In the genomic region with DNA sequence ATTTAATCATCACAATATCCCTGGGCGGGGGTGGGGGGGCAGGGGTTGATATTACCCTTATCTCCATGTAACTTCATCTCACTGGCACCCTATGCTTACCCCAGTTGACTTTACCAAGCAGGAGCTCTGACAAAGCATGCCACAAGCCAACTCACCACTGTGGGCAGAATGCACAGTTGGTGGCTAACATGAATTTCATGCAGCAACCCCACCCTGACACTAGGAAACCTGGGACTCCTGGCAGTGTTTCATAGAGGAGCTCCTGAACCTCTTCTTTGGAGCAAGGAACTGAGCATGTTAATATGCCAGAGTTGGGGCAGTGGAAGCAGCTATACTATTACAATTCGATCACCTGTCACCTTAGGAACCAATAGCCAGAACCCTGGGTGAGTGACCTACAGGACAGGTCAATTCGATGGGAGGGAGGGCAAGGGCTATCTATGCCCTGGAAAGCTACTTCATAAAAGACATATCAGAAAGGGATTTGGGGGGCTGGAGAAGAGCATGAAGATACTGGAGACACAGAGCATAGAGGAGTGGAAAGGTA, we compare ENCODE assay signal across 14 cellular contexts.
DNase-seq lines count a peak whose midpoint lies in the region; ATAC-seq and TF ChIP-seq lines count a peak whose summit lies in the region.
"Had no signal": no experiment of that assay in that cellular context is flagged by ENCODE, and none has a peak within 500 bp of the region (broad histone marks: within the 10 kb centered on the region; RNA-seq: fewer than 3 reads in every experiment).

No MANE protein-coding gene starts in this region.

- no peak overlapping the region for H3K9ac ChIP-seq in liver (ENCODE audit: low read depth in 1 of 2, low read length in 2 of 2)

- no peak overlapping the region for H3K4me3 ChIP-seq in liver (ENCODE audit: low read depth in 1 of 3, low read length in 3 of 3)

- 47% methylated on average over 3 of the region's 3 CpGs for WGBS in liver

- H3K4me1 ChIP-seq in liver (ENCODE audit: control insufficient read depth in 4 of 4, insufficient read depth in 4 of 4, low read length in 3 of 4), result peaks cover 0 to 20% (median 12%) of the 10 kb centered on the region in 4 donors

- no peaks in the 10 kb centered on the region for H3K36me3 ChIP-seq in liver (ENCODE audit: control insufficient read depth in 4 of 4, insufficient read depth in 3 of 4, low read depth in 1 of 4, low read length in 3 of 4)

- TF ChIP-seq CTCF in liver (IDR thresholded peaks at IDR 0.05; ENCODE audit: low read depth, low read length, missing input control), result no peak

- no peak for TF ChIP-seq RAD21 in liver (IDR thresholded peaks at IDR 0.05)

- peak overlapping the region; percentile 28 to 54 for H3K27ac ChIP-seq in liver (ENCODE audit: low read depth in 1 of 2, low read length in 2 of 2)

- no peaks in the 10 kb centered on the region for H3K9me3 ChIP-seq in liver (ENCODE audit: control insufficient read depth in 4 of 4, low read length in 3 of 4)

- peak; percentile 4 for ATAC-seq in GM18511 (IDR thresholded peaks at IDR 0.05; ENCODE audit: unreplicated experiment)
- peak; percentile 12 for ATAC-seq in GM21825 (IDR thresholded peaks at IDR 0.05; ENCODE audit: unreplicated experiment)
- peak; percentile 23 for ATAC-seq in HG03457 (IDR thresholded peaks at IDR 0.05; ENCODE audit: unreplicated experiment)

- DNase-seq in stimulated activated CD4-positive, alpha-beta T cell treated with anti-CD3 and anti-CD28 coated beads, Interleukin-15, amount 100 ng/mL, for 24 hours, result no peak
- no peak for DNase-seq in NCI-H2171 treated with DMSO at 0.1 percent for 48 hours (lab: John Stamatoyannopoulos, UW)
- no peak for DNase-seq in MV-4-11 (lab: John Stamatoyannopoulos, UW)
- DNase-seq in pons (ENCODE audit: low spot score), result no peak
- DNase-seq: activated CD4-positive, alpha-beta memory T cell treated with anti-CD3 and anti-CD28 coated beads for 36 hours; glutamatergic neuron; naive B cell; NCI-H1105; NCI-H524 treated with DMSO at 0.1 percent for 48 hours; RPMI8226 had no signal

- H3K27me3 ChIP-seq in liver (ENCODE audit: control insufficient read depth in 4 of 4, insufficient read depth in 4 of 4, low read length in 3 of 4), result no peaks in the 10 kb centered on the region

TF ChIP-seq in liver, 16 proteins besides CTCF, POLR2A, EP300 and RAD21:
- TF ChIP-seq SP1 (IDR thresholded peaks at IDR 0.05), result no peak
- TF ChIP-seq JUND (IDR thresholded peaks at IDR 0.05), result no peak
- TF ChIP-seq FOXA1 (IDR thresholded peaks at IDR 0.05), result no peak
- TF ChIP-seq GABPA (IDR thresholded peaks at IDR 0.05 in 1 of 2, conservative IDR thresholded peaks at IDR 0.05 in 1 of 2), result no peak
- TF ChIP-seq HNF4A (conservative IDR thresholded peaks at IDR 0.05), result no peak
